ENCODE assay signal across 20 cellular contexts in genomic region chr19:37583340-37583739, GRCh38. TPM values are rescaled to one million over a fixed set of nuclear protein-coding genes. Genes with fewer than 3 reads are reported as not detected.
DNase-seq lines count a peak whose midpoint lies in the region; ATAC-seq, FAIRE-seq and TF ChIP-seq lines count a peak whose summit lies in the region.
"Had no signal": no experiment of that assay in that cellular context is flagged by ENCODE, and none has a peak within 500 bp of the region (broad histone marks: within the 10 kb centered on the region; RNA-seq: fewer than 3 reads in every experiment).

No MANE protein-coding gene starts in this region.

- H2BK15ac ChIP-seq in mesendoderm (replicated peaks; ENCODE audit: low read depth): no peak overlapping the region

- H4K8ac ChIP-seq in mesendoderm (ENCODE audit: low read depth, low read length): no peak overlapping the region

- H3K4me3 ChIP-seq in WERI-Rb-1 (ENCODE audit: low read depth, low read length) (no peak overlapping the region), mesendoderm (ENCODE audit: low read length) (no peak overlapping the region), MG63 (no peak overlapping the region)
- H3K4me3 ChIP-seq: GM12878, SK-N-MC had no signal

- no peak overlapping the region for H4K5ac ChIP-seq in mesendoderm (ENCODE audit: low read length)

- no peak overlapping the region for H3K9ac ChIP-seq in mesendoderm (ENCODE audit: low read length)

- 0 out of 2 replicates have a peak, but pooled peaks have one; percentile 9 for TF ChIP-seq CTCF in GM12874 (IDR thresholded peaks at IDR 0.05; ENCODE audit: insufficient read depth, low read depth, low read length)
- peak; percentile 60 for TF ChIP-seq CTCF in WERI-Rb-1 (IDR thresholded peaks at IDR 0.05; ENCODE audit: low read depth, low read length)

- FAIRE-seq in GM12892 (lab: Jason Lieb, UNC): no peak
- FAIRE-seq: G401.6, GM12878, GM18507 had no signal

- H3K36me3 ChIP-seq in WERI-Rb-1: peaks cover 57% of the 10 kb centered on the region
- no peaks in the 10 kb centered on the region for H3K36me3 ChIP-seq in mesendoderm (ENCODE audit: control insufficient read depth, insufficient read depth, low read length)
- H3K36me3 ChIP-seq in MG63: peaks cover 17% of the 10 kb centered on the region

- no peak overlapping the region for H3K18ac ChIP-seq in mesendoderm (ENCODE audit: low read length)

- no peak overlapping the region for H3K56ac ChIP-seq in mesendoderm (ENCODE audit: low read length)

- no peak for ATAC-seq in HG03045 (IDR thresholded peaks at IDR 0.05; ENCODE audit: unreplicated experiment)
- ATAC-seq: GM12878 had no signal

- H3K9me3 ChIP-seq in WERI-Rb-1 (ENCODE audit: severe bottlenecking): no peaks in the 10 kb centered on the region
- H3K9me3 ChIP-seq in MG63: peaks cover 36% of the 10 kb centered on the region

- H2AK5ac ChIP-seq in mesendoderm (ENCODE audit: low read length): no peak overlapping the region

- WGBS in mesendoderm (ENCODE audit: extremely low coverage, insufficient coverage, low lambda C conversion rate): no CpG with 5 or more reads among the region's 2 CpGs

- no peak overlapping the region for H2BK120ac ChIP-seq in mesendoderm (ENCODE audit: low read depth, low read length)

- no peak overlapping the region for H3K4ac ChIP-seq in mesendoderm (ENCODE audit: low read depth, low read length)

- H3K79me2 ChIP-seq in mesendoderm (ENCODE audit: control insufficient read depth, insufficient read depth, low read length): no peaks in the 10 kb centered on the region

- no peaks in the 10 kb centered on the region for H3K79me1 ChIP-seq in mesendoderm (ENCODE audit: low read length)

- no peak overlapping the region; the same call in 1 of the 2 replicates for H3K27ac ChIP-seq in WERI-Rb-1
- no peak overlapping the region for H3K27ac ChIP-seq in mesendoderm (ENCODE audit: low read depth, low read length)
- H3K27ac ChIP-seq: SK-N-MC had no signal

- peak; percentile 3 for DNase-seq in NAMALWA (ENCODE audit: low spot score)
- DNase-seq in WERI-Rb-1: peak; percentile 18
- peak; percentile 22 for DNase-seq in mesendoderm
- no peak for DNase-seq in GM12892 (ENCODE audit: insufficient read length)
- no peak for DNase-seq in COLO668 (lab: John Stamatoyannopoulos, UW; ENCODE audit: unreplicated experiment)
- DNase-seq in MG63: no peak
- DNase-seq: CD4-positive, CD25-positive, alpha-beta regulatory T cell; KBM-7; NCI-H1105; NCI-H1694; NCI-H345; NCI-H526; NK-92 treated with Interleukin-12 subunit alpha and Interleukin-12 subunit beta, amount 100 ng/mL, for 24 hours; Right ventricle myocardium superior had no signal

- no peak overlapping the region for H3K23ac ChIP-seq in mesendoderm (ENCODE audit: low read length)

- no peak for TF ChIP-seq POLR2A in GM12892 (IDR thresholded peaks at IDR 0.05; ENCODE audit: low read depth, low read length)

- H3K4me2 ChIP-seq in mesendoderm (ENCODE audit: low read length): no peak overlapping the region

- no peaks in the 10 kb centered on the region for H3K27me3 ChIP-seq in WERI-Rb-1 (ENCODE audit: insufficient read depth, low read depth, severe bottlenecking)
- H3K27me3 ChIP-seq in mesendoderm (ENCODE audit: insufficient read depth, low read length, poor library complexity): no peaks in the 10 kb centered on the region
- no peaks in the 10 kb centered on the region for H3K27me3 ChIP-seq in MG63

- H3K4me1 ChIP-seq in mesendoderm (ENCODE audit: control insufficient read depth, low read depth, low read length): no peaks in the 10 kb centered on the region

- no peak overlapping the region for H2BK5ac ChIP-seq in mesendoderm (ENCODE audit: low read length)

RNA-seq across cellular contexts. Expression of gene ZNF571, which starts 11.3 kb away (rescaled TPM):
- 1.9 TPM for polyA plus RNA-seq in mesendoderm (2013, experiment 1 of 2)
- polyA plus RNA-seq in mesendoderm (2013, experiment 2 of 2): 1.6 TPM
- polyA plus RNA-seq in GM12892 (2012; ENCODE audit: missing spikeins): 2.0 TPM
- total RNA-seq in MG63 (2014; rRNA removed; shearing (Covaris generic); ENCODE audit: low replicate concordance): 3.0 and 13.6 TPM in 2 replicates

RNA-seq across cellular contexts. Expression of gene ZNF540, which starts 11.3 kb away (rescaled TPM):
- 0.11 TPM for polyA plus RNA-seq in mesendoderm (2013, experiment 1 of 2)
- polyA plus RNA-seq in mesendoderm (2013, experiment 2 of 2): 0.08 TPM
- polyA plus RNA-seq in GM12892 (2012; ENCODE audit: missing spikeins): 1.4 TPM
- total RNA-seq in MG63 (2014; rRNA removed; shearing (Covaris generic); ENCODE audit: low replicate concordance): 0.12 TPM in 1 of 2 replicates, not detected in the other

Comparison
In these comparisons a context has a peak if more than half of its experiments do, and no peak if none do; other contexts are left out.
1. DNase-seq: peak in NAMALWA (single experiment), WERI-Rb-1 (single experiment) and mesendoderm (single experiment); none in GM12892 (single experiment), COLO668 (single experiment) and MG63 (single experiment).